37 cellular contexts compared by ENCODE assay signal in the genomic region with DNA sequence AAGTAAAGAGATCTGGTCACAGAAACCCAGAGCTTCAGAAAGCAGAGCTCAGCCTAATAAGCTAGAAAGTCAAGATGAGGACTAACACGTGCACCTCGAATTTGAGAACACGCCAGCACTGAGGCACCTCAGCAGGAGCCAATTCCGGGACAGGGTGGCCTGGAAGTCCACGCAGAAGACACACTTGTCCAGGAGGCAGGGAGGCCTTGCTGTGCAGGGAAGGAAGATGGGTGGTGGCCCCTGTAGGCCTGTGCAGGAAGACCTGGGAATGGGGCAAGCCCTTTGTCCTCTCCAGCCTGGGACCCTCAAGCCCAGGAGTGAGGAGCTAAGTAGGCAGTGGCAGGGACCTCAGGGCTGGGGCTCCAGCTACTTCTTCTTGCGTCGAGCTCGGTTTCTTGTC. TPM values are rescaled to one million over a fixed set of nuclear protein-coding genes. Genes with fewer than 3 reads are reported as not detected.
"Had no signal": no experiment of that assay in that cellular context is flagged by ENCODE, and none has a peak within 500 bp of the region (broad histone marks: within the 10 kb centered on the region; RNA-seq: fewer than 3 reads in every experiment).

No MANE protein-coding gene starts in this region.

- DNase-seq: activated B cell treated with CpG ODN at 0.5 μM for 24 hours; activated CD4-positive, alpha-beta memory T cell treated with anti-CD3 and anti-CD28 coated beads for 36 hours; activated CD4-positive, alpha-beta T cell treated with anti-CD3 and anti-CD28 coated beads for 4 hours; activated CD4-positive, alpha-beta T cell treated with anti-CD3 and anti-CD28 coated beads, Interleukin-2, amount 50 U/mL, for 1 hour; activated CD4-positive, CD25-positive, alpha-beta regulatory T cell treated with anti-CD3 and anti-CD28 coated beads, Interleukin-2, amount 50 U/mL, for 72 hours; activated CD8-positive, alpha-beta memory T cell treated with anti-CD3 and anti-CD28 coated beads, Interleukin-2, amount 50 U/mL, for 4 hours; activated gamma-delta T cell treated with Interleukin-2 at 50 U/mL for 16 hours; activated naive CD4-positive, alpha-beta T cell treated with anti-CD3 and anti-CD28 coated beads for 36 hours; activated T-cell treated with anti-CD3 and anti-CD28 coated beads for 4 hours; activated T-cell treated with anti-CD3 and anti-CD28 coated beads, Interleukin-2, amount 50 U/mL, for 72 hours; adrenal gland; caudate nucleus; IMR-90; NCI-H1105; NCI-H1417 treated with DMSO at 0.1 percent for 48 hours; NCI-H187 treated with DMSO at 0.1 percent for 48 hours; NCI-H2081; NCI-H2171 treated with DMSO at 0.1 percent for 48 hours; NCI-H2227 treated with DMSO at 0.1 percent for 48 hours; NCI-H446; NCI-H524 treated with DMSO at 0.1 percent for 48 hours; NCI-H748 treated with DMSO at 0.1 percent for 48 hours; NK-92 treated with Interleukin-12 subunit alpha and Interleukin-12 subunit beta, amount 100 ng/mL, for 24 hours; PC-9; SW 1271; T-helper 1 cell; T-helper 2 cell; T-helper 9 cell had no signal

- H3K27ac ChIP-seq: adrenal gland, PC-9, RWPE1, VCaP had no signal

- H2AFZ ChIP-seq: PC-9 had no signal

- H3K4me3 ChIP-seq: adrenal gland, K562, PC-9 had no signal

- ATAC-seq: activated naive CD4-positive, alpha-beta T cell treated with anti-CD3 and anti-CD28 coated beads, Interleukin-2, amount 50 U/mL, for 72 hours; activated T-cell treated with anti-CD3 and anti-CD28 coated beads, Interleukin-2, amount 50 U/mL, for 72 hours; activated T-helper 17 cell treated with anti-CD3 and anti-CD28 coated beads, Interleukin-2, amount 50 U/mL, for 72 hours; K562; Right ventricle myocardium inferior had no signal

- H3K9me3 ChIP-seq: adrenal gland had no signal

- H3K4me2 ChIP-seq: PC-9 had no signal

- H3K27me3 ChIP-seq: adrenal gland had no signal

- H3K36me3 ChIP-seq: adrenal gland had no signal

- H3K4me1 ChIP-seq: adrenal gland had no signal

RNA-seq across cellular contexts. Expression of a gene that starts 16.3 kb away (rescaled TPM):
- total RNA-seq: activated B cell treated with CpG ODN at 0.5 μM for 24 hours; activated CD4-positive, alpha-beta memory T cell treated with anti-CD3 and anti-CD28 coated beads for 36 hours; activated naive CD4-positive, alpha-beta T cell treated with anti-CD3 and anti-CD28 coated beads for 36 hours; activated T-cell treated with anti-CD3 and anti-CD28 coated beads, Interleukin-2, amount 50 U/mL, for 72 hours; activated T-helper 17 cell treated with anti-CD3 and anti-CD28 coated beads, Interleukin-2, amount 50 U/mL, for 72 hours; adrenal gland; bronchial epithelial cell; IMR-90; K562; MCF 10A; OCI-LY7; PC-9; Right ventricle myocardium inferior had no signal
- polyA plus RNA-seq: IMR-90, K562 had no signal
